Comparison of ENCODE assay signal across 8 cellular contexts in genomic region chr1:37034301-37035013, GRCh38. TPM values are rescaled to one million over a fixed set of nuclear protein-coding genes. Genes with fewer than 3 reads are reported as not detected.
DNase-seq lines count a peak whose midpoint lies in the region; ATAC-seq, FAIRE-seq and TF ChIP-seq lines count a peak whose summit lies in the region.

Gene GRIK3, minus strand, starts transcription at chr1:37034515. Its CDS starts 407 bp downstream, at chr1:37034108.

- in situ Hi-C loops in IMR-90 (cut with MboI; ENCODE audit: low sequenced_read_pairs): no loop called here

- ATAC-seq in IMR-90 (ENCODE audit: low read depth) (peak; percentile 40), naive B cell (ENCODE audit: low read depth in 2 of 2) (no peak), left colon (no peak), HG02610 (IDR thresholded peaks at IDR 0.05; ENCODE audit: unreplicated experiment) (no peak)

- BruUV-seq in IMR-90 (replicated peaks; lab: Mats Ljungman, UMichigan): no TSS peak

- no peak within 1 kb of the TSS for H2AK9ac ChIP-seq in IMR-90 (replicated peaks; ENCODE audit: low read depth, low read length, poor library complexity)

- no peak within 1 kb of the TSS for H2BK15ac ChIP-seq in IMR-90 (ENCODE audit: low read depth, low read length)

- intact Hi-C loops in IMR-90 (cut with micrococcal nuclease) (no loop called here), left colon (cut with DNase I, micrococcal nuclease) (no loop called here)

- no peak for TF ChIP-seq RAD21 in IMR-90 (IDR thresholded peaks at IDR 0.05; ENCODE audit: low read length)

- no peak within 1 kb of the TSS for H4K5ac ChIP-seq in IMR-90 (ENCODE audit: low read depth, low read length)

- H2AFZ ChIP-seq in IMR-90 (replicated peaks; ENCODE audit: low read length, poor library complexity): no peak within 1 kb of the TSS
- no peak within 1 kb of the TSS for H2AFZ ChIP-seq in osteoblast (ENCODE audit: low read length)

- peaks cover 53 to 83% (median 69%) of the 10 kb centered on the region in 3 donors for H3K27me3 Mint-ChIP-seq in naive B cell

- H2AK5ac ChIP-seq in IMR-90 (ENCODE audit: low read depth, low read length): no peak within 1 kb of the TSS

- H3K9me1 ChIP-seq in IMR-90 (ENCODE audit: insufficient read depth, low read length): no peaks in the 10 kb centered on the region

- no peaks in the 10 kb centered on the region for H3K79me1 ChIP-seq in IMR-90 (ENCODE audit: low read depth in 1 of 2, low read length in 2 of 2)

- H3K9me3 ChIP-seq in IMR-90 (ENCODE audit: control insufficient read depth, insufficient read depth, low read length) (no peaks in the 10 kb centered on the region), osteoblast (ENCODE audit: low read depth, low read length) (no peaks in the 10 kb centered on the region)

- no peak within 1 kb of the TSS for H4K91ac ChIP-seq in IMR-90 (ENCODE audit: insufficient read depth, low read depth, low read length)

- H2BK5ac ChIP-seq in IMR-90 (ENCODE audit: low read depth, low read length, poor library complexity, severe bottlenecking): no peak within 1 kb of the TSS

- TF ChIP-seq POLR2A in IMR-90 (IDR thresholded peaks at IDR 0.05; ENCODE audit: low read depth, low read length) (no peak), H54 (IDR thresholded peaks at IDR 0.05; ENCODE audit: low read depth, low read length) (no peak)

- dilution Hi-C loops in IMR-90 (cut with HindIII; ENCODE audit: low sequenced_read_pairs, unreplicated experiment): no loop called here

- no peak within 1 kb of the TSS for H2BK20ac ChIP-seq in IMR-90 (ENCODE audit: low read depth, low read length)

- H3K18ac ChIP-seq in IMR-90 (ENCODE audit: low read depth, low read length): no peak within 1 kb of the TSS

- no peak within 1 kb of the TSS for H3K4me2 ChIP-seq in IMR-90 (ENCODE audit: low read depth, low read length)
- H3K4me2 ChIP-seq in osteoblast (ENCODE audit: insufficient read depth, low read length): no peak within 1 kb of the TSS

- no peak for FAIRE-seq in H54 (lab: Jason Lieb, UNC)

- no peak within 1 kb of the TSS for H3K27ac ChIP-seq in IMR-90 (ENCODE audit: insufficient read depth, low read length)
- no peak within 1 kb of the TSS for H3K27ac ChIP-seq in osteoblast (ENCODE audit: low read depth, low read length)

- H3K36me3 ChIP-seq in IMR-90 (ENCODE audit: control insufficient read depth, insufficient read depth, low read length) (no peaks in the 10 kb centered on the region), osteoblast (ENCODE audit: insufficient read depth, low read length) (no peaks in the 10 kb centered on the region)

- H3K4me1 ChIP-seq in IMR-90 (ENCODE audit: control insufficient read depth, insufficient read depth, low read length) (no peaks in the 10 kb centered on the region), osteoblast (ENCODE audit: insufficient read depth, low read length) (no peaks in the 10 kb centered on the region)

- H3K4ac ChIP-seq in IMR-90 (ENCODE audit: low read depth, low read length): no peak within 1 kb of the TSS

- no peak within 1 kb of the TSS for H3K56ac ChIP-seq in IMR-90 (ENCODE audit: extremely low read depth, insufficient read depth, low read length)

- 1% methylated on average over 37 of the region's 97 CpGs; no CpG with 5 or more reads in 1 of the 2 experiments for WGBS in IMR-90 (ENCODE audit: extremely low coverage in 2 of 2, insufficient read length in 1 of 2), 2 experiments

- peak within 1 kb of the TSS in 7 of 8 donors; percentile 29 to 90 (median 75) for H3K4me3 Mint-ChIP-seq in naive B cell

- H4K20me1 ChIP-seq in IMR-90 (ENCODE audit: insufficient read depth, low read length) (no peaks in the 10 kb centered on the region; the same call in 1 of the 2 replicates), osteoblast (ENCODE audit: insufficient read depth, low read length) (no peaks in the 10 kb centered on the region)

- no peaks in the 10 kb centered on the region for H3K79me2 ChIP-seq in osteoblast (ENCODE audit: insufficient read depth, low read length)

- H3K9ac ChIP-seq in IMR-90 (ENCODE audit: low read depth, low read length): no peak within 1 kb of the TSS

- H3K27ac Mint-ChIP-seq in naive B cell: peak within 1 kb of the TSS in 2 of 6 donors; percentile 47 to 53

- CTCF ChIA-PET in IMR-90 (lab: Yijun Ruan, JAX): no interaction called here

- no peak within 1 kb of the TSS for H3K14ac ChIP-seq in IMR-90 (replicated peaks; ENCODE audit: low read depth, low read length)

- H3K27me3 ChIP-seq in IMR-90 (ENCODE audit: control insufficient read depth, insufficient read depth, low read length): peaks cover 44% of the 10 kb centered on the region
- peaks cover 38% of the 10 kb centered on the region for H3K27me3 ChIP-seq in osteoblast (ENCODE audit: insufficient read depth, low read length)

- no peak within 1 kb of the TSS for H4K8ac ChIP-seq in IMR-90 (ENCODE audit: low read depth in 2 of 2, low read length in 2 of 2)

- TF ChIP-seq CTCF in IMR-90 (conservative IDR thresholded peaks at IDR 0.05; ENCODE audit: low read depth, low read length) (no peak), osteoblast (IDR thresholded peaks at IDR 0.05; ENCODE audit: extremely low read depth, low read depth, low read length) (no peak)

- no peak within 1 kb of the TSS for H3K4me3 ChIP-seq in IMR-90 (ENCODE audit: insufficient read depth, low read depth, low read length)
- H3K4me3 ChIP-seq in osteoblast (ENCODE audit: insufficient read depth, low read length): no peak within 1 kb of the TSS

- peaks cover 0 to 6% (median 0%) of the 10 kb centered on the region in 7 donors for H3K9me3 Mint-ChIP-seq in naive B cell

- POLR2A ChIA-PET in IMR-90 (lab: Charles Lee; ENCODE audit: unreplicated experiment): no interaction called here

- H2BK120ac ChIP-seq in IMR-90 (ENCODE audit: low read depth, low read length): no peak within 1 kb of the TSS

- no peak within 1 kb of the TSS for H3K23ac ChIP-seq in IMR-90 (ENCODE audit: low read depth, low read length)

- DNase-seq in COLO668 (lab: John Stamatoyannopoulos, UW; ENCODE audit: unreplicated experiment) (peak; percentile 95), IMR-90 (no peak), astrocyte of the hippocampus (ENCODE audit: low read depth, low spot score) (peak; percentile 15), naive B cell (no peak), H54 (ENCODE audit: insufficient read length, low spot score) (no peak), left colon (no peak), osteoblast (ENCODE audit: insufficient read length, low spot score, missing footprints) (no peak)

- H3K4me1 Mint-ChIP-seq in naive B cell: peaks cover 26 to 35% (median 27%) of the 10 kb centered on the region in 3 donors

- H3K36me3 Mint-ChIP-seq in naive B cell: peaks cover 0 to 6% of the 10 kb centered on the region in 2 donors

TF ChIP-seq in IMR-90, 13 proteins besides CTCF, POLR2A, EP300 and RAD21:
- no peak for TF ChIP-seq SMC3 (IDR thresholded peaks at IDR 0.05; ENCODE audit: low read depth, low read length)
- no peak for TF ChIP-seq MAFK (IDR thresholded peaks at IDR 0.05; ENCODE audit: low read depth, low read length)
- no peak for TF ChIP-seq CHD1 (IDR thresholded peaks at IDR 0.05; ENCODE audit: low read depth, low read length)

RNA-seq across cellular contexts. Expression of gene GRIK3, which starts in this region (rescaled TPM):
- total RNA-seq in IMR-90 (2012; rRNA removed): not detected in 2 replicates
- not detected in 2 replicates for polyA plus RNA-seq in IMR-90 (2012; rRNA removed)
- not detected in 2 replicates for polyA plus RNA-seq in IMR-90 (2012; cell fraction: cytosol; rRNA removed)
- polyA plus RNA-seq in IMR-90 (2012; cell fraction: nucleus; rRNA removed; ENCODE audit: low replicate concordance): not detected in 2 replicates
- under 1 TPM in 1 of 6 donors, not detected in 5; 0.16 TPM for polyA plus RNA-seq in naive B cell (ENCODE audit: low read depth in 6 of 6)
- total RNA-seq in left colon: 1 to 10 TPM in 1 of 2 donors, under 1 TPM in 1; 0.46 to 1.9 TPM
- not detected in 2 replicates for total RNA-seq in osteoblast

Comparison
In these comparisons a context has a peak if more than half of its experiments do, and no peak if none do; other contexts are left out.
1. Peak in ATAC-seq in IMR-90; RNA of the gene not detected or under 1 TPM.
2. DNase-seq: peak in COLO668 (single experiment) and astrocyte of the hippocampus (single experiment); none in IMR-90 (single experiment), naive B cell (single experiment), H54 (single experiment), left colon (0 of 2) and osteoblast (single experiment).